ENCODE assay signal across 8 cellular contexts in the genomic region with DNA sequence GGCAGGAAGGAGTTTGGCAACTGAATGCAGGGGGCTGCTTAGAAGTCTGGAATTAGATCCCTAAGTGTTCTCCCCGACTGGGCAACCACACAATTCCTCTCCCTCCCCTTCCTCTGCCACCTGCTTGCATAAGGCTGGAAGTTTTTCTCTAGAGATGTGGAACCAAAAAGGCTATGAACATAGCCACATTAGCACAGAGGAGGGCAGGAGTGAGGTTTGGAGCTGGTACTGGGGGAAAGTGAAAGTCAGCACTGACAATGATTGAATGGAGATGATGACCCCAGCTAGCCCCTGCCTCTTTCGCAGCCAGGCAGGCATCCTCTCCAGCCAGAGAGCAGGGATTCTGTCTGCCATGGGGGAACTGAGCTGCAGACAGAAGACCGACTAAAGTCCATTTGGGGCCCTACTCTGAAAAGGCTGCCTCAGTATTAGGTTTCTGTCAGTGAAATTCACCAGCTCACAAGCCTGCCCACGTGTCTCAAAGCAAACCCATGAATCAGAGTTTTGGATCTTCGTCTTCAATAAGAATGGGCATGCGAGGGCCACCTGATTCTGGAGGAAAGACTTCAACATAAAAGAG.
A peak's percentile ranks its signal among the peaks of the same experiment; 100 is the strongest.
DNase-seq lines count a peak whose midpoint lies in the region; ATAC-seq lines count a peak whose summit lies in the region.

No MANE protein-coding gene starts in this region.

- H3K36me3 Mint-ChIP-seq in CD4-positive, CD25-positive, alpha-beta regulatory T cell = peaks cover 4% of the 10 kb centered on the region

- H3K4me1 ChIP-seq in CD4-positive, CD25-positive, alpha-beta regulatory T cell (ENCODE audit: control insufficient read depth, insufficient read depth, low read length, poor library complexity, severe bottlenecking) = no peaks in the 10 kb centered on the region

- peak; percentile 50 to 55 for ATAC-seq in CD4-positive, CD25-positive, alpha-beta regulatory T cell (ENCODE audit: low read depth in 2 of 2)

- H3K27ac Mint-ChIP-seq in CD4-positive, CD25-positive, alpha-beta regulatory T cell = peak overlapping the region in 2 of 3 donors; percentile 26 to 66

- H3K9me3 Mint-ChIP-seq in CD4-positive, CD25-positive, alpha-beta regulatory T cell = peaks cover 0 to 11% (median 2%) of the 10 kb centered on the region in 7 donors

- no peak overlapping the region for H3K27ac ChIP-seq in CD4-positive, CD25-positive, alpha-beta regulatory T cell (ENCODE audit: insufficient read depth, low read length, poor library complexity, severe bottlenecking)

- peaks cover 9 to 22% (median 16%) of the 10 kb centered on the region in 4 donors for H3K4me1 Mint-ChIP-seq in CD4-positive, CD25-positive, alpha-beta regulatory T cell

- H3K4me3 ChIP-seq in CD4-positive, CD25-positive, alpha-beta regulatory T cell (ENCODE audit: low read depth, low read length) = no peak overlapping the region

- H3K36me3 ChIP-seq in CD4-positive, CD25-positive, alpha-beta regulatory T cell (ENCODE audit: control insufficient read depth, insufficient read depth, low read length) = no peaks in the 10 kb centered on the region

- H3K9me3 ChIP-seq in CD4-positive, CD25-positive, alpha-beta regulatory T cell (ENCODE audit: control insufficient read depth in 2 of 2, low read length in 2 of 2) = peaks cover 6% of the 10 kb centered on the region in 2 experiments

- DNase-seq in CD4-positive, CD25-positive, alpha-beta regulatory T cell = peak in 1 of 3 donors; percentile 4
- DNase-seq in HuH-7 (ENCODE audit: low spot score) (peak; percentile 50), astrocyte of the hippocampus (ENCODE audit: low read depth, low spot score) (peak; percentile 25), mucosa of gallbladder (ENCODE audit: low spot score) (peak; percentile 15), NCI-H345 (lab: John Stamatoyannopoulos, UW) (no peak), NCI-H510A (lab: John Stamatoyannopoulos, UW) (no peak), retina (no peak)
- DNase-seq in effector CD4-positive, alpha-beta T cell = no peak

- H3K27me3 Mint-ChIP-seq in CD4-positive, CD25-positive, alpha-beta regulatory T cell = peaks cover 36% of the 10 kb centered on the region

- H3K27me3 ChIP-seq in CD4-positive, CD25-positive, alpha-beta regulatory T cell (ENCODE audit: control insufficient read depth, insufficient read depth, low read length) = no peaks in the 10 kb centered on the region

- peak overlapping the region in 3 of 4 donors; percentile 11 to 68 (median 66) for H3K4me3 Mint-ChIP-seq in CD4-positive, CD25-positive, alpha-beta regulatory T cell

Comparison
In these comparisons a context has a peak if more than half of its experiments do, and no peak if none do; other contexts are left out.
1. DNase-seq: peak in HuH-7 (single experiment), astrocyte of the hippocampus (single experiment) and mucosa of gallbladder (single experiment); none in NCI-H345 (single experiment), NCI-H510A (single experiment), effector CD4-positive, alpha-beta T cell (single experiment) and retina (single experiment).